In genomic region chr22:27513021-27513420, GRCh38 we compare ENCODE assay signal across 32 cellular contexts.
DNase-seq lines count a peak whose midpoint lies in the region; ATAC-seq, FAIRE-seq and TF ChIP-seq lines count a peak whose summit lies in the region.
"Had no signal": no experiment of that assay in that cellular context is flagged by ENCODE, and none has a peak within 500 bp of the region (broad histone marks: within the 10 kb centered on the region; RNA-seq: fewer than 3 reads in every experiment).

No MANE protein-coding gene starts in this region.

- peaks cover 2% of the 10 kb centered on the region for H3K27me3 Mint-ChIP-seq in astrocyte (ENCODE audit: low read depth, unreplicated experiment)
- H3K27me3 Mint-ChIP-seq: activated CD8-positive, alpha-beta memory T cell treated with anti-CD3 and anti-CD28 coated beads, Interleukin-2, amount 10 ng/mL, durations not matched to agents 7 days and 5 days; activated naive CD8-positive, alpha-beta T cell treated with anti-CD3 and anti-CD28 coated beads, Interleukin-2, amount 50 U/mL, for 24 hours; B cell; brain; stimulated activated memory B cell treated with anti-CD40 and anti-IgM and Interleukin-4, amounts not matched to agents 10 μg/mL and 1 μg/mL and 100 μg/mL, for 72 hours had no signal

- H3K9me3 Mint-ChIP-seq in astrocyte (ENCODE audit: unreplicated experiment), result peaks cover 1% of the 10 kb centered on the region
- H3K9me3 Mint-ChIP-seq: activated naive CD8-positive, alpha-beta T cell treated with anti-CD3 and anti-CD28 coated beads, Interleukin-2, amount 50 U/mL, for 24 hours; GM23338; neural progenitor cell; stimulated activated memory B cell treated with anti-CD40 and anti-IgM and Interleukin-4, amounts not matched to agents 10 μg/mL and 1 μg/mL and 100 μg/mL, for 72 hours had no signal

- no peaks in the 10 kb centered on the region for H3K9me2 ChIP-seq in hepatocyte (replicated peaks; ENCODE audit: insufficient read depth)

- TF ChIP-seq POLR2A in spleen (IDR thresholded peaks at IDR 0.05), result no peak

- DNase-seq in heart right ventricle (no peak), left cardiac atrium (no peak), astrocyte (ENCODE audit: low read depth) (no peak), hepatocyte (ENCODE audit: low spot score) (no peak), tibial artery (no peak), UCSD-AML1 (lab: John Stamatoyannopoulos, UW; ENCODE audit: unreplicated experiment) (no peak), NCI-H1694 (lab: John Stamatoyannopoulos, UW) (no peak), spleen (no peak)
- DNase-seq: activated B cell treated with CpG ODN at 0.5 μM for 24 hours; activated CD8-positive, alpha-beta memory T cell treated with anti-CD3 and anti-CD28 coated beads, Interleukin-2, amount 10 ng/mL, durations not matched to agents 7 days and 5 days; activated naive CD8-positive, alpha-beta T cell treated with anti-CD3 and anti-CD28 coated beads, Interleukin-2, amount 50 U/mL, for 24 hours; activated T-cell treated with anti-CD3 and anti-CD28 coated beads, Interleukin-2, amount 50 U/mL, for 48 hours; DMS153; effector memory CD4-positive, alpha-beta T cell; islet precursor cell; Karpas-422; NCI-H2171 treated with DMSO at 0.1 percent for 48 hours; NCI-H524; NK-92 treated with Interleukin-12 subunit alpha and Interleukin-12 subunit beta, amount 100 ng/mL, for 24 hours; SIG-M5; stimulated activated CD4-positive, alpha-beta T cell treated with anti-CD3 and anti-CD28 coated beads, Interleukin-4, amount 100 ng/mL, for 4 hours had no signal

- ATAC-seq in heart right ventricle (no peak), left cardiac atrium (no peak)
- ATAC-seq: activated CD8-positive, alpha-beta memory T cell treated with anti-CD3 and anti-CD28 coated beads, Interleukin-2, amount 10 ng/mL, durations not matched to agents 7 days and 5 days; activated naive CD8-positive, alpha-beta T cell treated with anti-CD3 and anti-CD28 coated beads, Interleukin-2, amount 50 U/mL, for 24 hours; GM23338; stimulated activated memory B cell treated with anti-CD40 and anti-IgM and Interleukin-4, amounts not matched to agents 10 μg/mL and 1 μg/mL and 100 μg/mL, for 72 hours had no signal

- peak overlapping the region; percentile 26 for H3K9ac ChIP-seq in astrocyte (ENCODE audit: low read length)
- H3K9ac ChIP-seq: neural progenitor cell had no signal

- peaks cover 4% of the 10 kb centered on the region for H3K4me1 Mint-ChIP-seq in astrocyte (ENCODE audit: low read depth, unreplicated experiment)
- H3K4me1 Mint-ChIP-seq: activated B cell treated with CpG ODN at 0.5 μM for 24 hours; activated CD8-positive, alpha-beta memory T cell treated with anti-CD3 and anti-CD28 coated beads, Interleukin-2, amount 10 ng/mL, durations not matched to agents 7 days and 5 days; activated naive CD8-positive, alpha-beta T cell treated with anti-CD3 and anti-CD28 coated beads, Interleukin-2, amount 50 U/mL, for 24 hours; B cell; stimulated activated memory B cell treated with anti-CD40 and anti-IgM and Interleukin-4, amounts not matched to agents 10 μg/mL and 1 μg/mL and 100 μg/mL, for 72 hours had no signal

- H3K36me3 ChIP-seq in heart right ventricle (no peaks in the 10 kb centered on the region), astrocyte (ENCODE audit: insufficient read depth, low read length) (no peaks in the 10 kb centered on the region), hepatocyte (replicated peaks; ENCODE audit: insufficient read depth, low read depth) (no peaks in the 10 kb centered on the region), tibial artery (no peaks in the 10 kb centered on the region), spleen (no peaks in the 10 kb centered on the region)
- H3K36me3 ChIP-seq: gastrocnemius medialis, lower lobe of right lung, neural progenitor cell, uterus had no signal

- intact Hi-C loops in heart right ventricle (cut with DNase I) (loop anchor here in 2 of 10 donors (10.0 kb wide), 3 partner anchors 268 to 298 kb away; partner anchors contain the start of gene MN1 (in 1 of the 2)), left cardiac atrium (cut with DNase I) (no loop called here), tibial artery (cut with DNase I; ENCODE audit: low total_unique reads) (loop anchor here (10.0 kb wide), 1 partner anchor 292 kb away; the partner anchor contains the start of gene MN1), spleen (cut with DNase I; ENCODE audit: low total_unique reads) (no loop called here)

- no peak overlapping the region for H2AFZ ChIP-seq in astrocyte (ENCODE audit: low read depth, low read length)
- no peak overlapping the region for H2AFZ ChIP-seq in hepatocyte
- H2AFZ ChIP-seq: GM23338, neural progenitor cell, PC-9 had no signal

- 38 to 39% methylated on average over 2 of the region's 2 CpGs for WGBS in heart right ventricle, 2 donors
- WGBS in hepatocyte (ENCODE audit: low lambda C conversion rate, missing lambda C conversion rate), result 47% methylated on average over 2 of the region's 2 CpGs
- WGBS in spleen, 5 donors, result 44 to 49% (median 46%) methylated on average over 2 of the region's 2 CpGs

- no peaks in the 10 kb centered on the region for H3K79me2 ChIP-seq in astrocyte (ENCODE audit: insufficient read depth, low read length)
- no peaks in the 10 kb centered on the region for H3K79me2 ChIP-seq in hepatocyte

- H4K20me1 ChIP-seq in astrocyte (ENCODE audit: insufficient read depth, low read length) (no peaks in the 10 kb centered on the region), hepatocyte (ENCODE audit: insufficient read depth, poor library complexity, severe bottlenecking) (no peaks in the 10 kb centered on the region)

- no peak overlapping the region for H3K4me3 Mint-ChIP-seq in astrocyte (ENCODE audit: unreplicated experiment)
- H3K4me3 Mint-ChIP-seq: activated B cell treated with CpG ODN at 0.5 μM for 24 hours; activated CD8-positive, alpha-beta memory T cell treated with anti-CD3 and anti-CD28 coated beads, Interleukin-2, amount 10 ng/mL, durations not matched to agents 7 days and 5 days; activated naive CD8-positive, alpha-beta T cell treated with anti-CD3 and anti-CD28 coated beads, Interleukin-2, amount 50 U/mL, for 24 hours; B cell; brain; GM23338; neural progenitor cell; stimulated activated memory B cell treated with anti-CD40 and anti-IgM and Interleukin-4, amounts not matched to agents 10 μg/mL and 1 μg/mL and 100 μg/mL, for 72 hours had no signal

- TF ChIP-seq CTCF in heart right ventricle (IDR thresholded peaks at IDR 0.05) (no peak), astrocyte (IDR thresholded peaks at IDR 0.05; ENCODE audit: insufficient read depth, low read depth, low read length) (no peak), hepatocyte (IDR thresholded peaks at IDR 0.05; ENCODE audit: poor library complexity) (no peak), tibial artery (IDR thresholded peaks at IDR 0.05) (no peak), spleen (IDR thresholded peaks at IDR 0.05 in 8 of 11, conservative IDR thresholded peaks at IDR 0.05 in 3 of 11) (no peak)

- H3K36me3 Mint-ChIP-seq in astrocyte (ENCODE audit: low read depth, unreplicated experiment), result peaks cover 2% of the 10 kb centered on the region
- H3K36me3 Mint-ChIP-seq: activated CD8-positive, alpha-beta memory T cell treated with anti-CD3 and anti-CD28 coated beads, Interleukin-2, amount 10 ng/mL, durations not matched to agents 7 days and 5 days; brain; neural progenitor cell; stimulated activated memory B cell treated with anti-CD40 and anti-IgM and Interleukin-4, amounts not matched to agents 10 μg/mL and 1 μg/mL and 100 μg/mL, for 72 hours had no signal

- H3K4me3 ChIP-seq in heart right ventricle (no peak overlapping the region), astrocyte (ENCODE audit: insufficient read depth, low read depth, low read length) (no peak overlapping the region), hepatocyte (no peak overlapping the region), tibial artery (no peak overlapping the region), spleen (no peak overlapping the region)
- H3K4me3 ChIP-seq: A549, gastrocnemius medialis, GM23338, lower lobe of right lung, neural progenitor cell, PC-9, uterus had no signal

- H3K4me1 ChIP-seq in heart right ventricle (peaks cover 0 to 27% (median 10%) of the 10 kb centered on the region in 9 donors), astrocyte (ENCODE audit: insufficient read depth, low read length) (peaks cover 12% of the 10 kb centered on the region), hepatocyte (ENCODE audit: insufficient read depth) (peaks cover 5% of the 10 kb centered on the region), tibial artery (peaks cover 0 to 51% (median 20%) of the 10 kb centered on the region in 4 donors), spleen (peaks cover 0 to 3% (median 0%) of the 10 kb centered on the region in 6 donors)
- H3K4me1 ChIP-seq: uterus had no signal

- no peak for FAIRE-seq in astrocyte (lab: Jason Lieb, UNC)
- FAIRE-seq: A549 had no signal

- no peak overlapping the region for H3K27ac Mint-ChIP-seq in astrocyte (ENCODE audit: unreplicated experiment)
- H3K27ac Mint-ChIP-seq: activated B cell treated with CpG ODN at 0.5 μM for 24 hours; activated CD8-positive, alpha-beta memory T cell treated with anti-CD3 and anti-CD28 coated beads, Interleukin-2, amount 10 ng/mL, durations not matched to agents 7 days and 5 days; activated naive CD8-positive, alpha-beta T cell treated with anti-CD3 and anti-CD28 coated beads, Interleukin-2, amount 50 U/mL, for 24 hours; B cell; GM23338; neural progenitor cell; stimulated activated memory B cell treated with anti-CD40 and anti-IgM and Interleukin-4, amounts not matched to agents 10 μg/mL and 1 μg/mL and 100 μg/mL, for 72 hours had no signal

- peaks cover 0 to 24% (median 0%) of the 10 kb centered on the region in 11 donors for H3K9me3 ChIP-seq in heart right ventricle
- no peaks in the 10 kb centered on the region for H3K9me3 ChIP-seq in astrocyte (ENCODE audit: insufficient read depth, low read depth, low read length)
- no peaks in the 10 kb centered on the region for H3K9me3 ChIP-seq in hepatocyte (ENCODE audit: low read depth)
- H3K9me3 ChIP-seq in tibial artery, result no peaks in the 10 kb centered on the region
- H3K9me3 ChIP-seq in spleen, result peaks cover 0 to 7% (median 0%) of the 10 kb centered on the region in 8 donors
- H3K9me3 ChIP-seq: A549, gastrocnemius medialis, lower lobe of right lung, uterus had no signal

- H3K4me2 ChIP-seq in astrocyte (ENCODE audit: low read length), result peak overlapping the region; percentile 56
- no peak overlapping the region for H3K4me2 ChIP-seq in hepatocyte
- H3K4me2 ChIP-seq: GM23338, neural progenitor cell, PC-9 had no signal

- H3K27ac ChIP-seq in heart right ventricle (peak overlapping the region in 6 of 10 donors; percentile 33 to 81 (median 56)), astrocyte (ENCODE audit: low read depth, low read length) (no peak overlapping the region), hepatocyte (peak overlapping the region; percentile 18), tibial artery (peak overlapping the region; percentile 53 to 69), spleen (no peak overlapping the region)
- H3K27ac ChIP-seq: HL-60, lower lobe of right lung, neural progenitor cell, PC-9 had no signal

- no peaks in the 10 kb centered on the region for H3K27me3 ChIP-seq in heart right ventricle
- H3K27me3 ChIP-seq in astrocyte (ENCODE audit: insufficient read depth, low read length), result no peaks in the 10 kb centered on the region
- H3K27me3 ChIP-seq in hepatocyte, result no peaks in the 10 kb centered on the region
- no peaks in the 10 kb centered on the region for H3K27me3 ChIP-seq in tibial artery
- peaks cover 0 to 8% (median 0%) of the 10 kb centered on the region in 7 donors for H3K27me3 ChIP-seq in spleen (replicated peaks in 1 of 7)
- H3K27me3 ChIP-seq: gastrocnemius medialis, neural progenitor cell, uterus had no signal

Comparison
In these comparisons a context has a peak if more than half of its experiments do, and no peak if none do; other contexts are left out.
1. H3K27ac ChIP-seq: peak in heart right ventricle (6 of 10), hepatocyte (single experiment) and tibial artery (2 of 2); none in astrocyte (single experiment) and spleen (0 of 8).